Comparison of ENCODE assay signal across 9 cellular contexts in the genomic region with DNA sequence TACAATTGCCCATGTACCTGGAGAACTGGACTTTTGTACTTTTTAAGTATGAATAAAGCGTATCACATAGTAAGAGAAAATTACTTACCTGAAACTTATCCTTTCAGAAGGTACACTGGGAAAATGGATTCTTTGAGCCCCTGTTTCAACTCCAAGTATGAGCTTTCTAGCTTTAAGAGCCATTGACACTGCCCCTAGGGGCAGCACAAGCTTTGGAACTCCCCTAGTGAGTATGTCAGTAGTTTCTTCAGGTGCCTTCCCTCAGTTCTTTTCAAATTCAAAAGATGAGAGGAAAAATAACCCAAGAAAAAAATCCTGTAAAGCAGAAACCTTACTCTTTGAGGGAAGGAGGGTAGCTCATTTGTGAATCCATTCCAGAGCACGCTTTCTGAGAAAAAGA.
DNase-seq lines count a peak whose midpoint lies in the region; ATAC-seq, FAIRE-seq and TF ChIP-seq lines count a peak whose summit lies in the region.
"Had no signal": no experiment of that assay in that cellular context is flagged by ENCODE, and none has a peak within 500 bp of the region (broad histone marks: within the 10 kb centered on the region; RNA-seq: fewer than 3 reads in every experiment).

No MANE protein-coding gene starts in this region.

- POLR2A ChIA-PET in HepG2 (lab: Yijun Ruan, JAX) = interaction anchor here (1.0 to 1.5 kb wide), 2 partner anchors 176 to 279 kb away, joined by 3 to 6 read pairs; partner anchors contain the start of genes SLC30A6 and SPAST

- no peak for TF ChIP-seq POLR2A in HepG2 (IDR thresholded peaks at IDR 0.05; ENCODE audit: insufficient read depth in 1 of 2, low read depth in 2 of 2, low read length in 2 of 2)

- H3K27me3 Mint-ChIP-seq in T-helper 2 cell treated with Interferon-gamma antibody and Interleukin-4, amounts not matched to agents 5 μg/mL and 100 μg/mL, for 36 hours (ENCODE audit: low read depth) = no peaks in the 10 kb centered on the region

- peaks cover 11% of the 10 kb centered on the region for H3K36me3 Mint-ChIP-seq in T-helper 2 cell treated with Interferon-gamma antibody and Interleukin-4, amounts not matched to agents 5 μg/mL and 100 μg/mL, for 36 hours (ENCODE audit: low read depth)

- no TSS peak for BruUV-seq in HepG2 (replicated peaks; lab: Mats Ljungman, UMichigan)

- H3K36me3 ChIP-seq in HepG2 (replicated peaks in 1 of 2; ENCODE audit: control insufficient read depth in 1 of 2, insufficient read depth in 2 of 2, low read length in 2 of 2) = peaks cover 5 to 14% of the 10 kb centered on the region in 2 experiments

- H3K9me3 Mint-ChIP-seq in T-helper 2 cell treated with Interferon-gamma antibody and Interleukin-4, amounts not matched to agents 5 μg/mL and 100 μg/mL, for 36 hours = no peaks in the 10 kb centered on the region

- no peaks in the 10 kb centered on the region for H3K79me2 ChIP-seq in HepG2 (ENCODE audit: insufficient read depth, low read length)

- no peak for FAIRE-seq in HepG2 (lab: Jason Lieb, UNC)
- FAIRE-seq in frontal cortex (lab: Jason Lieb, UNC) = no peak

- CTCF ChIA-PET in HepG2 (lab: Yijun Ruan, JAX; ENCODE audit: low intra/inter-chr PET ratio, low total read pairs) = no interaction called here

- H3K4me2 ChIP-seq in HepG2 (ENCODE audit: low read depth, low read length) = no peak overlapping the region

- TF ChIP-seq CTCF in WI38 (IDR thresholded peaks at IDR 0.05; ENCODE audit: low read depth, low read length) = 0 out of 2 replicates have a peak, but pooled peaks have one; percentile 17
- peak; percentile 49 for TF ChIP-seq CTCF in HepG2 (CRISPR knock-in tag; IDR thresholded peaks at IDR 0.05)

- TF ChIP-seq EP300 in HepG2 (IDR thresholded peaks at IDR 0.05; ENCODE audit: low read depth in 2 of 2, low read length in 2 of 2) (no peak), HepG2 (CRISPR knock-in tag; IDR thresholded peaks at IDR 0.05; ENCODE audit: borderline replicate concordance) (no peak)

- H3K9ac ChIP-seq in HepG2 (ENCODE audit: insufficient read depth, low read depth, low read length) = no peak overlapping the region

- peaks cover 7% of the 10 kb centered on the region for H3K4me1 Mint-ChIP-seq in T-helper 2 cell treated with Interferon-gamma antibody and Interleukin-4, amounts not matched to agents 5 μg/mL and 100 μg/mL, for 36 hours (ENCODE audit: low read depth)

- no peaks in the 10 kb centered on the region for H4K20me1 ChIP-seq in HepG2 (ENCODE audit: insufficient read depth, low read length)

- 96% methylated on average over 2 of the region's 2 CpGs for WGBS in HepG2 (ENCODE audit: low lambda C conversion rate)

- no peak overlapping the region for H2AFZ ChIP-seq in HepG2 (ENCODE audit: low read length)

- no peak overlapping the region for H3K27ac ChIP-seq in HepG2 (ENCODE audit: extremely low read length, insufficient read depth, low read length)

- no peak overlapping the region for H3K27ac Mint-ChIP-seq in T-helper 2 cell treated with Interferon-gamma antibody and Interleukin-4, amounts not matched to agents 5 μg/mL and 100 μg/mL, for 36 hours

- no peaks in the 10 kb centered on the region for H3K9me3 ChIP-seq in HepG2 (ENCODE audit: low read length)

- H3K4me1 ChIP-seq in HepG2 (ENCODE audit: insufficient read depth, low read length) = no peaks in the 10 kb centered on the region

- ATAC-seq in HG02678 (IDR thresholded peaks at IDR 0.05; ENCODE audit: unreplicated experiment) (peak; percentile 48), HepG2 (peak; percentile 97), GM21381 (IDR thresholded peaks at IDR 0.05; ENCODE audit: unreplicated experiment) (no peak), GM18907 (IDR thresholded peaks at IDR 0.05; ENCODE audit: unreplicated experiment) (no peak)

- TF ChIP-seq RAD21 in HepG2 (CRISPR knock-in tag; IDR thresholded peaks at IDR 0.05) = no peak

- no peak overlapping the region for H3K4me3 ChIP-seq in WI38 (ENCODE audit: low read depth, low read length)
- no peak overlapping the region for H3K4me3 ChIP-seq in HepG2 (replicated peaks in 1 of 3; ENCODE audit: insufficient read depth in 1 of 3, low read depth in 2 of 3, low read length in 3 of 3)

- in situ Hi-C loops in HepG2 (cut with HindIII; ENCODE audit: extremely low pct_ligation_motif_present, low pct_unique_long_range_greater_than_20kb) = no loop called here

- no peak overlapping the region for H3K4me3 Mint-ChIP-seq in T-helper 2 cell treated with Interferon-gamma antibody and Interleukin-4, amounts not matched to agents 5 μg/mL and 100 μg/mL, for 36 hours

- DNase-seq in ELF-1 (ENCODE audit: low read depth, low spot score) (peak; percentile 34), HepG2 (ENCODE audit: low spot score) (peak; percentile 50), frontal cortex (ENCODE audit: low spot score in 2 of 2) (no peak)
- DNase-seq in T-helper 2 cell treated with Interferon-gamma antibody and Interleukin-4, amounts not matched to agents 5 μg/mL and 100 μg/mL, for 36 hours (ENCODE audit: low spot score) = no peak
- DNase-seq: cerebellar nuclear complex had no signal

- H3K27me3 ChIP-seq in HepG2 (ENCODE audit: control insufficient read depth in 1 of 2, insufficient read depth in 2 of 2, low read length in 2 of 2) = no peaks in the 10 kb centered on the region

- intact Hi-C loops in HepG2 (cut with micrococcal nuclease; ENCODE audit: unreplicated experiment) = loop anchor here (1.0 kb wide), 1 partner anchor 249 kb away; no protein-coding TSS in a partner anchor

TF ChIP-seq in HepG2, 621 proteins besides CTCF, POLR2A, EP300 and RAD21:
- peak; percentile 42 for TF ChIP-seq RBM22 (optimal IDR thresholded peaks at IDR 0.05; ENCODE audit: low read length)
- TF ChIP-seq NFIC (IDR thresholded peaks at IDR 0.05; ENCODE audit: low read length) = no peak
- no peak for TF ChIP-seq CBFB (CRISPR knock-in tag; IDR thresholded peaks at IDR 0.05)
- peak; percentile 72 for TF ChIP-seq STAG1 (CRISPR knock-in tag; IDR thresholded peaks at IDR 0.05)
- TF ChIP-seq FOXO1 (CRISPR knock-in tag; IDR thresholded peaks at IDR 0.05) = no peak
TF ChIP-seq in HepG2: peak in this region for 2.

Comparison
In these comparisons a context has a peak if more than half of its experiments do, and no peak if none do; other contexts are left out.
1. DNase-seq: peak in ELF-1 (single experiment) and HepG2 (single experiment); none in T-helper 2 cell treated with Interferon-gamma antibody and Interleukin-4, amounts not matched to agents 5 μg/mL and 100 μg/mL, for 36 hours (single experiment) and frontal cortex (0 of 2).
2. ATAC-seq: peak in HG02678 (single experiment) and HepG2 (single experiment); none in GM21381 (single experiment) and GM18907 (single experiment).